Comparison of ENCODE assay signal across 1 cellular context in genomic region chr17:76820523-76820922, GRCh38.
TF ChIP-seq lines count a peak whose summit lies in the region.

No MANE protein-coding gene starts in this region.

TF ChIP-seq in HepG2, 621 proteins besides CTCF, POLR2A, EP300 and RAD21:
- TF ChIP-seq RFXAP (CRISPR knock-in tag; IDR thresholded peaks at IDR 0.05; ENCODE audit: borderline replicate concordance) (no peak), IKZF5 (CRISPR knock-in tag; IDR thresholded peaks at IDR 0.05) (no peak), XRCC5 (optimal IDR thresholded peaks at IDR 0.05; ENCODE audit: low read length) (no peak), TOPORS (CRISPR knock-in tag; IDR thresholded peaks at IDR 0.05) (no peak), ZNF589 (CRISPR knock-in tag; conservative IDR thresholded peaks at IDR 0.05) (no peak), SOX6 (IDR thresholded peaks at IDR 0.05) (no peak), SOX6 (CRISPR knock-in tag; IDR thresholded peaks at IDR 0.05) (no peak), PAXIP1 (CRISPR knock-in tag; conservative IDR thresholded peaks at IDR 0.05) (no peak), ZNF614 (CRISPR knock-in tag; IDR thresholded peaks at IDR 0.05; ENCODE audit: borderline replicate concordance) (no peak), ZBTB46 (CRISPR knock-in tag; IDR thresholded peaks at IDR 0.05; ENCODE audit: borderline replicate concordance) (no peak), FOXP4 (CRISPR knock-in tag; IDR thresholded peaks at IDR 0.05) (no peak), IRF1 (CRISPR knock-in tag; IDR thresholded peaks at IDR 0.05; ENCODE audit: low read depth) (no peak), POGK (CRISPR knock-in tag; conservative IDR thresholded peaks at IDR 0.05) (no peak), ZNF17 (CRISPR knock-in tag; IDR thresholded peaks at IDR 0.05) (no peak), ZNF629 (CRISPR knock-in tag; conservative IDR thresholded peaks at IDR 0.05) (no peak), ZFP1 (CRISPR knock-in tag; IDR thresholded peaks at IDR 0.05) (no peak), KAT8 (CRISPR knock-in tag; IDR thresholded peaks at IDR 0.05) (no peak), ZNF616 (CRISPR knock-in tag; IDR thresholded peaks at IDR 0.05; ENCODE audit: low read depth) (no peak)
